In the genomic region with DNA sequence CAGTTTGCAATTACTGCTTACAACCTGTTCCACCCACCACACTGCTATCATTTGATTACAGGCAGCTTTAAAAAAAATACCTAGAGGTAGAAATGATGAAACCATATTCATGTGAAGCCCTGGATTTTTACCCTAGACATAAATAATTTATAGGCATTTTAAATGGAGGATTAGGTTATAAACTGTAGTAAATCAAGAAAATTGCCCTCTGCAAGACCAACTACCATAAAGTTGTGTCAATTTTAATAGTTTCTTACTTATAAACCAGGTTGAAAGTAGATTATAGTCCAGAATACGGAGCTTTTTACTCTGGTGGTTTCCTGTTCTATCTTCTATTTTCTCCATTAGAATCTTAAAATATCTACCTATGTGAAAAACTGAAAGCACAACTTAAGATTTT, we compare ENCODE assay signal across 13 cellular contexts. TPM values are rescaled to one million over a fixed set of nuclear protein-coding genes. Genes with fewer than 3 reads are reported as not detected.
DNase-seq lines count a peak whose midpoint lies in the region; ATAC-seq and TF ChIP-seq lines count a peak whose summit lies in the region.
"Had no signal": no experiment of that assay in that cellular context is flagged by ENCODE, and none has a peak within 500 bp of the region (broad histone marks: within the 10 kb centered on the region; RNA-seq: fewer than 3 reads in every experiment).

No MANE protein-coding gene starts in this region.

- peaks cover 50 to 78% (median 59%) of the 10 kb centered on the region in 4 donors for H3K4me1 Mint-ChIP-seq in CD4-positive, CD25-positive, alpha-beta regulatory T cell
- H3K4me1 Mint-ChIP-seq in T-cell (peaks cover 68 to 72% (median 68%) of the 10 kb centered on the region in 3 donors), chondrocyte (ENCODE audit: low read depth) (peaks cover 25% of the 10 kb centered on the region)
- H3K4me1 Mint-ChIP-seq: CD14-positive monocyte had no signal

- no peak overlapping the region for H3K27ac ChIP-seq in CD4-positive, CD25-positive, alpha-beta regulatory T cell (ENCODE audit: insufficient read depth, low read length, poor library complexity, severe bottlenecking)
- H3K27ac ChIP-seq: 22Rv1, HL-60 had no signal

- POLR2A ChIA-PET in HEK293T (lab: Yijun Ruan, JAX) = no interaction called here
- POLR2A ChIA-PET in T-cell (lab: Charles Lee) = no interaction called here

- no peak for ATAC-seq in CD4-positive, CD25-positive, alpha-beta regulatory T cell (ENCODE audit: low read depth in 2 of 2)
- ATAC-seq in T-cell (replicated peaks in 1 of 4) = no peak

- H3K27me3 Mint-ChIP-seq in CD4-positive, CD25-positive, alpha-beta regulatory T cell = no peaks in the 10 kb centered on the region
- H3K27me3 Mint-ChIP-seq in T-cell = no peaks in the 10 kb centered on the region
- H3K27me3 Mint-ChIP-seq in chondrocyte (ENCODE audit: low read depth) = no peaks in the 10 kb centered on the region

- peak overlapping the region in 2 of 3 donors; percentile 15 to 77 for H3K27ac Mint-ChIP-seq in CD4-positive, CD25-positive, alpha-beta regulatory T cell
- H3K27ac Mint-ChIP-seq in T-cell (peak overlapping the region in 1 of 2 donors; percentile 31), chondrocyte (ENCODE audit: unreplicated experiment) (no peak overlapping the region)
- H3K27ac Mint-ChIP-seq: CD14-positive monocyte had no signal

- CTCF ChIA-PET in HEK293T (lab: Yijun Ruan, JAX) (no interaction called here), T-cell (lab: Charles Lee) (interaction anchor here (0.7 to 1.2 kb wide), 3 partner anchors 16 to 283 kb away, joined by 3 to 4 read pairs (median 3); no protein-coding TSS in a partner anchor)

- DNase-seq in CD4-positive, CD25-positive, alpha-beta regulatory T cell = no peak
- no peak for DNase-seq in HEK293T (ENCODE audit: extremely low spot score)
- DNase-seq in T-cell = no peak
- DNase-seq in erythroblast (lab: John Stamatoyannopoulos, UW) = peak; percentile 25 to 29
- no peak for DNase-seq in chondrocyte (ENCODE audit: low spot score)
- no peak for DNase-seq in activated gamma-delta T cell treated with Interleukin-2 at 50 U/mL for 16 hours
- no peak for DNase-seq in kidney glomerular epithelial cell (lab: John Stamatoyannopoulos, UW)
- DNase-seq: Calu3, DMS 273 treated with DMSO at 0.1 percent for 48 hours, HCEC 1CT had no signal

- H3K9me3 Mint-ChIP-seq in CD4-positive, CD25-positive, alpha-beta regulatory T cell = peaks cover 0 to 2% (median 0%) of the 10 kb centered on the region in 7 donors
- H3K9me3 Mint-ChIP-seq in T-cell (no peaks in the 10 kb centered on the region), chondrocyte (ENCODE audit: low read depth) (no peaks in the 10 kb centered on the region)
- H3K9me3 Mint-ChIP-seq: CD14-positive monocyte had no signal

- H3K4me1 ChIP-seq in CD4-positive, CD25-positive, alpha-beta regulatory T cell (ENCODE audit: control insufficient read depth, insufficient read depth, low read length, poor library complexity, severe bottlenecking) = peaks cover 35% of the 10 kb centered on the region

- TF ChIP-seq CTCF in chondrocyte (IDR thresholded peaks at IDR 0.05) = no peak

- H3K36me3 ChIP-seq in CD4-positive, CD25-positive, alpha-beta regulatory T cell (ENCODE audit: control insufficient read depth, insufficient read depth, low read length) = peaks cover 11% of the 10 kb centered on the region

- peaks cover 14% of the 10 kb centered on the region for H3K36me3 Mint-ChIP-seq in CD4-positive, CD25-positive, alpha-beta regulatory T cell
- H3K36me3 Mint-ChIP-seq in T-cell = peaks cover 22% of the 10 kb centered on the region
- no peaks in the 10 kb centered on the region for H3K36me3 Mint-ChIP-seq in chondrocyte (ENCODE audit: low read depth)
- H3K36me3 Mint-ChIP-seq: CD14-positive monocyte had no signal

- H3K9me3 ChIP-seq in CD4-positive, CD25-positive, alpha-beta regulatory T cell (ENCODE audit: control insufficient read depth in 2 of 2, low read length in 2 of 2) = no peaks in the 10 kb centered on the region

- no peaks in the 10 kb centered on the region for H3K27me3 ChIP-seq in CD4-positive, CD25-positive, alpha-beta regulatory T cell (ENCODE audit: control insufficient read depth, insufficient read depth, low read length)

- peak overlapping the region in 3 of 4 donors; percentile 52 to 68 (median 55) for H3K4me3 Mint-ChIP-seq in CD4-positive, CD25-positive, alpha-beta regulatory T cell
- H3K4me3 Mint-ChIP-seq in T-cell (peak overlapping the region; percentile 1 to 19 (median 13)), chondrocyte (ENCODE audit: unreplicated experiment) (no peak overlapping the region)
- H3K4me3 Mint-ChIP-seq: CD14-positive monocyte had no signal

- H3K4me3 ChIP-seq in CD4-positive, CD25-positive, alpha-beta regulatory T cell (ENCODE audit: low read depth, low read length) = peak overlapping the region; percentile 60

- no peak for TF ChIP-seq POLR2A in erythroblast (IDR thresholded peaks at IDR 0.05; ENCODE audit: low read length)

TF ChIP-seq in HEK293T, 16 proteins besides CTCF, POLR2A, EP300 and RAD21:
- no peak for TF ChIP-seq FOXM1 (IDR thresholded peaks at IDR 0.05; ENCODE audit: borderline replicate concordance)
- TF ChIP-seq, protein P1, sequence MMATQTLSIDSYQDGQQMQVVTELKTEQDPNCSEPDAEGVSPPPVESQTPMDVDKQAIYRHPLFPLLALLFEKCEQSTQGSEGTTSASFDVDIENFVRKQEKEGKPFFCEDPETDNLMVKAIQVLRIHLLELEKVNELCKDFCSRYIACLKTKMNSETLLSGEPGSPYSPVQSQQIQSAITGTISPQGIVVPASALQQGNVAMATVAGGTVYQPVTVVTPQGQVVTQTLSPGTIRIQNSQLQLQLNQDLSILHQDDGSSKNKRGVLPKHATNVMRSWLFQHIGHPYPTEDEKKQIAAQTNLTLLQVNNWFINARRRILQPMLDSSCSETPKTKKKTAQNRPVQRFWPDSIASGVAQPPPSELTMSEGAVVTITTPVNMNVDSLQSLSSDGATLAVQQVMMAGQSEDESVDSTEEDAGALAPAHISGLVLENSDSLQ (IDR thresholded peaks at IDR 0.05) = peak; percentile 65
TF ChIP-seq in HEK293T: peak in this region for 1.

RNA-seq across cellular contexts. Expression of a gene that starts 13.9 kb away (rescaled TPM):
- 162 TPM for total RNA-seq in CD4-positive, CD25-positive, alpha-beta regulatory T cell
- polyA plus RNA-seq in CD4-positive, CD25-positive, alpha-beta regulatory T cell = 10 to 100 TPM; 14.7 to 26.7 (median 22.0) TPM
- total RNA-seq in T-cell (10 to 100 TPM; 52.2 to 81.0 (median 60.9) TPM), chondrocyte (16.9 to 18.7 TPM (median 17.5 TPM) in 3 replicates)

Comparison
In these comparisons a context has a peak if more than half of its experiments do, and no peak if none do; other contexts are left out.
1. DNase-seq: peak in erythroblast (2 of 2); none in CD4-positive, CD25-positive, alpha-beta regulatory T cell (0 of 3), HEK293T (single experiment), T-cell (0 of 34), chondrocyte (single experiment), activated gamma-delta T cell treated with Interleukin-2 at 50 U/mL for 16 hours (single experiment) and kidney glomerular epithelial cell (single experiment).